ENCODE assay signal across 20 cellular contexts in the genomic region with DNA sequence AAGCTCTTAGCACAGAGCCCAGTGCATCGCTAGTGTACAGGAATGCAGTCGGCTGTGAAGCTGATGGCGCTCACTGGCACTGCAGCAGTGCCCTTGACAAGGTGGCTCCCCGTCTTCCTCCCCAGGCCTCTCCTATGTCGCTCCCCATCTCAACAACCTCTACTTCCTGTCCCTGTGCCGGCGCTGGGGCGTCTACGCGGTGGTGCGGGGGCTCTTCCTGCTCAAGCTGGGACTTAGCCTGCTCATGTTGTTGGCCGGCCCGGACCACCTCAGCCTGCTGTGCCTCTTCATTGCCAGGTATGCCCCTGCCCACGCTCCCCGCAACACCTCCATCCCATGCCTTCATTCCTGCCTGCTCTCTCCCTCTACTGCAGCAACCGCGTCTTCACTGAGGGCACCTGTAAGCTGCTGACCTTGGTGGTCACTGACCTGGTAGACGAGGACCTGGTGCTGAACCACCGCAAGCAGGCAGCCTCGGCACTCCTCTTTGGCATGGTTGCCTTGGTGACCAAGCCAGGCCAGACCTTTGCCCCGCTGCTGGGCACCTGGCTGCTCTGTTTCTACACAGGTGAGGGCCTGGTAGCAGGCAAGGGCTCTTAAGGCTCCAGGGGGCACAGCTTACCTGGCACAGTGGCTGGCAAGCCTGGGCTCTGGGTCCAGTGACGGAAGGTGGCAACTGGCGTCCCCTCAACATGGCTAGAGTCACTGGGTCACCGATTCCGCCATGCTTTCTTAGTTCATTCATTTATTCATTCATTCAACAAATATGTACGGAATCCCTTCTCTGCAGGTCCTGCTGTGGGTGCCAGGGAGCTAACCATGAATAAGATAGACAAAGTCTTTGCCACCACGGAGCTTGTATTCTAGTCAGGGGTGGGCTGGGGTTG. TPM values are rescaled to one million over a fixed set of nuclear protein-coding genes. Genes with fewer than 3 reads are reported as not detected.
DNase-seq lines count a peak whose midpoint lies in the region; ATAC-seq and TF ChIP-seq lines count a peak whose summit lies in the region.
"Had no signal": no experiment of that assay in that cellular context is flagged by ENCODE, and none has a peak within 500 bp of the region (broad histone marks: within the 10 kb centered on the region; RNA-seq: fewer than 3 reads in every experiment).

No MANE protein-coding gene starts in this region.

- H3K4me2 ChIP-seq in DND-41 (ENCODE audit: insufficient read depth, low read length), result no peak overlapping the region
- H3K4me2 ChIP-seq: KMS-11 had no signal

- in situ Hi-C loops in G401 (cut with HindIII; ENCODE audit: low sequenced_read_pairs), result no loop called here

- H3K9me3 Mint-ChIP-seq in CD8-positive, alpha-beta T cell, result no peaks in the 10 kb centered on the region

- CTCF ChIA-PET in CD8-positive, alpha-beta T cell (lab: Charles Lee), result interaction anchor here (1.2 to 10.9 kb wide), 7 partner anchors 12 to 244 kb away, joined by 3 to 100 read pairs (median 6); a partner anchor contains a TSS

- TF ChIP-seq POLR2A in right lobe of liver (IDR thresholded peaks at IDR 0.05) (no peak), spleen (IDR thresholded peaks at IDR 0.05) (no peak)

- peak overlapping the region; percentile 22 for H3K4me3 ChIP-seq in CD8-positive, alpha-beta T cell (ENCODE audit: low read depth, low read length)
- H3K4me3 ChIP-seq in DND-41 (ENCODE audit: low read depth in 1 of 2, low read length in 2 of 2) (no peak overlapping the region), right lobe of liver (no peak overlapping the region), spleen (no peak overlapping the region)
- H3K4me3 ChIP-seq: breast epithelium, esophagus squamous epithelium, SJCRH30 had no signal

- no peaks in the 10 kb centered on the region for H3K27me3 ChIP-seq in CD8-positive, alpha-beta T cell (ENCODE audit: insufficient read depth, low read length)
- no peaks in the 10 kb centered on the region for H3K27me3 ChIP-seq in DND-41 (ENCODE audit: insufficient read depth, low read length, poor library complexity)
- no peaks in the 10 kb centered on the region for H3K27me3 ChIP-seq in right lobe of liver
- H3K27me3 ChIP-seq in spleen (replicated peaks in 1 of 7), result no peaks in the 10 kb centered on the region
- H3K27me3 ChIP-seq: breast epithelium, esophagus squamous epithelium, SJCRH30 had no signal

- peaks cover 39% of the 10 kb centered on the region for H3K4me1 Mint-ChIP-seq in CD8-positive, alpha-beta T cell (ENCODE audit: low read depth)

- intact Hi-C loops in CD8-positive, alpha-beta T cell (cut with DNase I, micrococcal nuclease), result loop anchor here in 1 of 2 experiments (1.0 kb wide), 1 partner anchor 12 kb away; no protein-coding TSS in a partner anchor
- intact Hi-C loops in right lobe of liver (cut with DNase I) (no loop called here), spleen (cut with DNase I; ENCODE audit: low total_unique reads) (loop anchor here (10.0 kb wide), 2 partner anchors 79 to 239 kb away; a partner anchor contains a TSS)

- H3K27ac Mint-ChIP-seq in CD8-positive, alpha-beta T cell, result peak overlapping the region; percentile 47

- POLR2A ChIA-PET in CD8-positive, alpha-beta T cell (lab: Charles Lee), result interaction anchor here (0.6 to 1.5 kb wide), 4 partner anchors 12 to 79 kb away, joined by 3 to 6 read pairs (median 4); a partner anchor contains a TSS

- H3K9me3 ChIP-seq in CD8-positive, alpha-beta T cell (ENCODE audit: low read length), result no peaks in the 10 kb centered on the region
- H3K9me3 ChIP-seq in DND-41 (ENCODE audit: insufficient read depth, low read length, severe bottlenecking) (no peaks in the 10 kb centered on the region), right lobe of liver (no peaks in the 10 kb centered on the region), spleen (no peaks in the 10 kb centered on the region)
- H3K9me3 ChIP-seq: breast epithelium, esophagus squamous epithelium, SJCRH30 had no signal

- no peak for TF ChIP-seq CTCF in CD8-positive, alpha-beta T cell (IDR thresholded peaks at IDR 0.05)
- TF ChIP-seq CTCF in DND-41 (IDR thresholded peaks at IDR 0.05; ENCODE audit: borderline replicate concordance, extremely low read depth, low read length, poor library complexity, severe bottlenecking) (no peak), right lobe of liver (IDR thresholded peaks at IDR 0.05) (no peak), spleen (IDR thresholded peaks at IDR 0.05 in 8 of 11, conservative IDR thresholded peaks at IDR 0.05 in 3 of 11) (no peak)

- H3K36me3 ChIP-seq in CD8-positive, alpha-beta T cell (ENCODE audit: insufficient read depth, low read length), result no peaks in the 10 kb centered on the region
- H3K36me3 ChIP-seq in DND-41 (ENCODE audit: insufficient read depth, low read length) (peaks cover 27% of the 10 kb centered on the region), right lobe of liver (no peaks in the 10 kb centered on the region), spleen (peaks cover 0 to 71% (median 0%) of the 10 kb centered on the region in 6 donors)
- H3K36me3 ChIP-seq: breast epithelium, esophagus squamous epithelium had no signal

- peaks cover 13% of the 10 kb centered on the region for H3K36me3 Mint-ChIP-seq in CD8-positive, alpha-beta T cell

- H3K4me3 Mint-ChIP-seq in CD8-positive, alpha-beta T cell, result peak overlapping the region; percentile 49

- H3K4me1 ChIP-seq in CD8-positive, alpha-beta T cell (ENCODE audit: insufficient read depth, low read length), result peaks cover 34% of the 10 kb centered on the region
- H3K4me1 ChIP-seq in DND-41 (ENCODE audit: insufficient read depth, low read length) (no peaks in the 10 kb centered on the region), right lobe of liver (peaks cover 0 to 6% (median 0%) of the 10 kb centered on the region in 4 donors), spleen (peaks cover 0 to 28% (median under 1%) of the 10 kb centered on the region in 6 donors)
- H3K4me1 ChIP-seq: breast epithelium, esophagus squamous epithelium, parathyroid adenoma, SJCRH30 had no signal

- peak in 4 of 7 experiments; percentile 33 to 74 (median 40) for DNase-seq in CD8-positive, alpha-beta T cell
- DNase-seq in DND-41, result no peak
- DNase-seq in activated effector memory CD4-positive, alpha-beta T cell treated with Interleukin-2 at 50 U/mL for 16 hours, result peak; percentile 14
- no peak for DNase-seq in right lobe of liver
- no peak for DNase-seq in G401 (ENCODE audit: low spot score)
- DNase-seq in spleen, result no peak
- DNase-seq in DMS153 treated with DMSO at 0.1 percent for 48 hours (lab: John Stamatoyannopoulos, UW; ENCODE audit: unreplicated experiment), result no peak
- DNase-seq: DMS53, esophagus squamous epithelium, NCI-H1105, NCI-H2171 treated with DMSO at 0.1 percent for 48 hours, NCI-H774, SJCRH30, T-helper 9 cell, trophoblast cell had no signal

- WGBS in right lobe of liver (ENCODE audit: insufficient coverage, low coverage, low lambda C conversion rate, missing lambda C conversion rate), result 72% methylated on average over 10 of the region's 27 CpGs
- 72 to 77% (median 75%) methylated on average over 24 to 27 of the region's 27 CpGs for WGBS in spleen, 5 donors

- H4K20me1 ChIP-seq in DND-41 (ENCODE audit: insufficient read depth, low read length), result peaks cover 10% of the 10 kb centered on the region; the same call in 1 of the 2 replicates

- ATAC-seq in CD8-positive, alpha-beta T cell, result peak; percentile 78
- ATAC-seq in DND-41 (ENCODE audit: insufficient read depth, low read depth) (peak; percentile 23; the same call in 1 of the 3 replicates), right lobe of liver (peak; percentile 28 to 64 (median 38)), GM19395 (IDR thresholded peaks at IDR 0.05; ENCODE audit: unreplicated experiment) (no peak)

- no peaks in the 10 kb centered on the region for H3K79me2 ChIP-seq in DND-41 (ENCODE audit: insufficient read depth, low read length)
- H3K79me2 ChIP-seq: parathyroid adenoma had no signal

- no peak overlapping the region for H2AFZ ChIP-seq in DND-41 (ENCODE audit: low read depth, low read length)
- H2AFZ ChIP-seq: parathyroid adenoma had no signal

- H3K27me3 Mint-ChIP-seq in CD8-positive, alpha-beta T cell (ENCODE audit: low read depth), result no peaks in the 10 kb centered on the region

- no peak overlapping the region for H3K9ac ChIP-seq in DND-41 (ENCODE audit: low read depth, low read length)
- H3K9ac ChIP-seq: KMS-11, parathyroid adenoma had no signal

- H3K27ac ChIP-seq in CD8-positive, alpha-beta T cell (ENCODE audit: low read depth, low read length), result peak overlapping the region; percentile 22
- H3K27ac ChIP-seq in DND-41 (ENCODE audit: low read length) (no peak overlapping the region), right lobe of liver (no peak overlapping the region), spleen (peak overlapping the region in 1 of 8 donors; percentile 33)
- H3K27ac ChIP-seq: breast epithelium, esophagus squamous epithelium, KMS-11, parathyroid adenoma, SJCRH30 had no signal

RNA-seq across cellular contexts. Expression of a gene that starts 22.3 kb away (rescaled TPM):
- total RNA-seq in CD8-positive, alpha-beta T cell, result under 1 TPM; 0.31 to 0.35 TPM
- total RNA-seq in right lobe of liver, result not detected
- total RNA-seq in G401 (2014; rRNA removed; shearing (Covaris generic)), result 1.8 TPM in 1 of 2 replicates, not detected in the other
- under 1 TPM in 4 of 7 donors, not detected in 3; 0.33 to 0.77 (median 0.47) TPM for total RNA-seq in spleen
- under 1 TPM; 0.06 to 0.33 (median 0.18) TPM for polyA plus RNA-seq in spleen
- polyA plus RNA-seq: BJ had no signal

RNA-seq across cellular contexts. Expression of a gene that starts 28.8 kb away (rescaled TPM):
- 10 to 100 TPM; 40.8 to 43.5 TPM for total RNA-seq in CD8-positive, alpha-beta T cell
- total RNA-seq in right lobe of liver, result 10 to 100 TPM; 25.6 to 47.9 (median 31.3) TPM
- 116 and 185 TPM in 2 replicates for total RNA-seq in G401 (2014; rRNA removed; shearing (Covaris generic))
- total RNA-seq in spleen, result 10 to 100 TPM; 64.0 to 90.8 (median 76.7) TPM
- polyA plus RNA-seq in spleen, result 10 to 100 TPM; 25.5 to 54.3 (median 34.7) TPM

RNA-seq across cellular contexts. Expression of a gene that starts 30.1 kb away (rescaled TPM):
- total RNA-seq in CD8-positive, alpha-beta T cell, result 1 to 10 TPM; 3.9 to 4.2 TPM
- total RNA-seq in right lobe of liver, result 1 to 10 TPM; 4.2 to 6.2 (median 5.1) TPM
- total RNA-seq in G401 (2014; rRNA removed; shearing (Covaris generic)), result 1.7 and 2.4 TPM in 2 replicates
- 10 to 100 TPM; 11.4 to 21.9 (median 15.1) TPM for total RNA-seq in spleen
- polyA plus RNA-seq in spleen, result 1 to 10 TPM; 2.0 to 6.3 (median 2.8) TPM

RNA-seq across cellular contexts. Expression of a gene that starts 41.3 kb away (rescaled TPM):
- total RNA-seq in CD8-positive, alpha-beta T cell, result 10 to 100 TPM; 24.2 to 27.0 TPM
- total RNA-seq in right lobe of liver (10 to 100 TPM; 23.0 to 32.1 (median 26.8) TPM), spleen (10 to 100 TPM; 35.3 to 48.4 (median 43.0) TPM)
- total RNA-seq in G401 (2014; rRNA removed; shearing (Covaris generic)), result 133 and 209 TPM in 2 replicates
- 10 to 100 TPM; 48.5 to 59.1 (median 58.7) TPM for polyA plus RNA-seq in spleen

RNA-seq across cellular contexts. Expression of a gene that starts 53.1 kb away (rescaled TPM):
- 1 to 10 TPM; 7.0 to 7.9 TPM for total RNA-seq in CD8-positive, alpha-beta T cell
- total RNA-seq in right lobe of liver (10 to 100 TPM in 2 of 6 experiments, 1 to 10 TPM in 4; 5.6 to 22.9 (median 9.0) TPM), spleen (10 to 100 TPM; 16.7 to 27.9 (median 22.8) TPM)
- 29.9 and 32.1 TPM in 2 replicates for total RNA-seq in G401 (2014; rRNA removed; shearing (Covaris generic))
- 10 to 100 TPM; 17.6 to 28.7 (median 23.6) TPM for polyA plus RNA-seq in spleen

Comparison
In these comparisons a context has a peak if more than half of its experiments do, and no peak if none do; other contexts are left out.
1. DNase-seq: peak in CD8-positive, alpha-beta T cell (4 of 7) and activated effector memory CD4-positive, alpha-beta T cell treated with Interleukin-2 at 50 U/mL for 16 hours (single experiment); none in DND-41 (single experiment), right lobe of liver (0 of 3), G401 (single experiment), spleen (single experiment) and DMS153 treated with DMSO at 0.1 percent for 48 hours (single experiment).